In genomic region chr17:82317394-82318168, GRCh38 we compare ENCODE assay signal across 1 cellular context.
A peak's percentile ranks its signal among the peaks of the same experiment; 100 is the strongest.
TF ChIP-seq lines count a peak whose summit lies in the region.

Gene CD7, minus strand, starts transcription at chr17:82317608. Its CDS starts 113 bp downstream, at chr17:82317495.

TF ChIP-seq in HepG2, 621 proteins besides CTCF, POLR2A, EP300 and RAD21 (continued from another document and continues in another):
- TF ChIP-seq, protein P1, sequence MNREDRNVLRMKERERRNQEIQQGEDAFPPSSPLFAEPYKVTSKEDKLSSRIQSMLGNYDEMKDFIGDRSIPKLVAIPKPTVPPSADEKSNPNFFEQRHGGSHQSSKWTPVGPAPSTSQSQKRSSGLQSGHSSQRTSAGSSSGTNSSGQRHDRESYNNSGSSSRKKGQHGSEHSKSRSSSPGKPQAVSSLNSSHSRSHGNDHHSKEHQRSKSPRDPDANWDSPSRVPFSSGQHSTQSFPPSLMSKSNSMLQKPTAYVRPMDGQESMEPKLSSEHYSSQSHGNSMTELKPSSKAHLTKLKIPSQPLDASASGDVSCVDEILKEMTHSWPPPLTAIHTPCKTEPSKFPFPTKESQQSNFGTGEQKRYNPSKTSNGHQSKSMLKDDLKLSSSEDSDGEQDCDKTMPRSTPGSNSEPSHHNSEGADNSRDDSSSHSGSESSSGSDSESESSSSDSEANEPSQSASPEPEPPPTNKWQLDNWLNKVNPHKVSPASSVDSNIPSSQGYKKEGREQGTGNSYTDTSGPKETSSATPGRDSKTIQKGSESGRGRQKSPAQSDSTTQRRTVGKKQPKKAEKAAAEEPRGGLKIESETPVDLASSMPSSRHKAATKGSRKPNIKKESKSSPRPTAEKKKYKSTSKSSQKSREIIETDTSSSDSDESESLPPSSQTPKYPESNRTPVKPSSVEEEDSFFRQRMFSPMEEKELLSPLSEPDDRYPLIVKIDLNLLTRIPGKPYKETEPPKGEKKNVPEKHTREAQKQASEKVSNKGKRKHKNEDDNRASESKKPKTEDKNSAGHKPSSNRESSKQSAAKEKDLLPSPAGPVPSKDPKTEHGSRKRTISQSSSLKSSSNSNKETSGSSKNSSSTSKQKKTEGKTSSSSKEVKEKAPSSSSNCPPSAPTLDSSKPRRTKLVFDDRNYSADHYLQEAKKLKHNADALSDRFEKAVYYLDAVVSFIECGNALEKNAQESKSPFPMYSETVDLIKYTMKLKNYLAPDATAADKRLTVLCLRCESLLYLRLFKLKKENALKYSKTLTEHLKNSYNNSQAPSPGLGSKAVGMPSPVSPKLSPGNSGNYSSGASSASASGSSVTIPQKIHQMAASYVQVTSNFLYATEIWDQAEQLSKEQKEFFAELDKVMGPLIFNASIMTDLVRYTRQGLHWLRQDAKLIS (CRISPR knock-in tag; IDR thresholded peaks at IDR 0.05): no peak
- TF ChIP-seq ZMYM4 (CRISPR knock-in tag; IDR thresholded peaks at IDR 0.05) (peak; percentile 71), ZNF766 (CRISPR knock-in tag; IDR thresholded peaks at IDR 0.05; ENCODE audit: borderline replicate concordance) (no peak), DNMT3B (CRISPR knock-in tag; conservative IDR thresholded peaks at IDR 0.05) (no peak), RAD51 (IDR thresholded peaks at IDR 0.05; ENCODE audit: borderline replicate concordance) (no peak), FOXO4 (CRISPR knock-in tag; conservative IDR thresholded peaks at IDR 0.05) (no peak; the same call in 1 of the 2 replicates), SALL1 (CRISPR knock-in tag; IDR thresholded peaks at IDR 0.05) (peak; percentile 58), ZNF282 (IDR thresholded peaks at IDR 0.05; ENCODE audit: partially characterized antibody) (no peak), ZSCAN20 (CRISPR knock-in tag; IDR thresholded peaks at IDR 0.05; ENCODE audit: borderline replicate concordance) (no peak), ZEB1 (IDR thresholded peaks at IDR 0.05; ENCODE audit: insufficient replicate concordance, low read depth) (no peak), ZNF101 (CRISPR knock-in tag; IDR thresholded peaks at IDR 0.05; ENCODE audit: borderline replicate concordance, low read depth) (no peak), PPARG (CRISPR knock-in tag; conservative IDR thresholded peaks at IDR 0.05) (peak; percentile 50), SMAD1 (CRISPR knock-in tag; IDR thresholded peaks at IDR 0.05; ENCODE audit: borderline replicate concordance, low read depth) (no peak; the same call in 1 of the 2 replicates), MATR3 (CRISPR knock-in tag; IDR thresholded peaks at IDR 0.05) (no peak), LCORL (IDR thresholded peaks at IDR 0.05) (no peak), LCORL (CRISPR knock-in tag; IDR thresholded peaks at IDR 0.05) (peak; percentile 76; the same call in 1 of the 2 replicates), NKX3-1 (CRISPR knock-in tag; IDR thresholded peaks at IDR 0.05) (peak; percentile 30; the same call in 1 of the 2 replicates), GZF1 (CRISPR knock-in tag; IDR thresholded peaks at IDR 0.05) (peak; percentile 39; the same call in 1 of the 2 replicates), HNRNPH1 (optimal IDR thresholded peaks at IDR 0.05; ENCODE audit: low read depth, low read length) (no peak), MAFF (IDR thresholded peaks at IDR 0.05; ENCODE audit: low read depth, low read length) (no peak), SCMH1 (CRISPR knock-in tag; IDR thresholded peaks at IDR 0.05; ENCODE audit: borderline replicate concordance) (no peak), ZNF768 (CRISPR knock-in tag; IDR thresholded peaks at IDR 0.05) (peak; percentile 76; the same call in 1 of the 2 replicates), ZNF205 (CRISPR knock-in tag; IDR thresholded peaks at IDR 0.05) (0 out of 2 replicates have a peak, but pooled peaks have one; percentile 7), ZSCAN21 (CRISPR knock-in tag; IDR thresholded peaks at IDR 0.05; ENCODE audit: borderline replicate concordance) (peak; percentile 41; the same call in 1 of the 2 replicates), KMT2B (CRISPR knock-in tag; IDR thresholded peaks at IDR 0.05) (no peak), SYNCRIP (IDR thresholded peaks at IDR 0.05; ENCODE audit: insufficient read depth, low read depth, low read length) (no peak), SSRP1 (CRISPR knock-in tag; IDR thresholded peaks at IDR 0.05) (no peak), ZFP62 (CRISPR knock-in tag; IDR thresholded peaks at IDR 0.05) (no peak), REXO4 (CRISPR knock-in tag; IDR thresholded peaks at IDR 0.05; ENCODE audit: borderline replicate concordance) (no peak), JARID2 (CRISPR knock-in tag; IDR thresholded peaks at IDR 0.05; ENCODE audit: insufficient replicate concordance) (no peak), HOXD1 (CRISPR knock-in tag; IDR thresholded peaks at IDR 0.05) (0 out of 2 replicates have a peak, but pooled peaks have one; percentile 32), FOXA3 (CRISPR knock-in tag; IDR thresholded peaks at IDR 0.05) (no peak), NFYC (CRISPR knock-in tag; IDR thresholded peaks at IDR 0.05) (no peak), HCFC1 (IDR thresholded peaks at IDR 0.05; ENCODE audit: low read depth, low read length) (no peak), CREB1 (IDR thresholded peaks at IDR 0.05) (no peak), CREB1 (CRISPR knock-in tag; IDR thresholded peaks at IDR 0.05) (no peak), GATAD1 (CRISPR knock-in tag; IDR thresholded peaks at IDR 0.05) (no peak), ZBTB3 (CRISPR knock-in tag; IDR thresholded peaks at IDR 0.05; ENCODE audit: borderline replicate concordance, low read depth) (no peak), PATZ1 (CRISPR knock-in tag; IDR thresholded peaks at IDR 0.05) (peak; percentile 97), FOXC1 (CRISPR knock-in tag; IDR thresholded peaks at IDR 0.05; ENCODE audit: borderline replicate concordance) (no peak; the same call in 1 of the 2 replicates), TCF7 (IDR thresholded peaks at IDR 0.05; ENCODE audit: low read depth) (no peak), NFIC (IDR thresholded peaks at IDR 0.05; ENCODE audit: low read length) (no peak), GABPA (IDR thresholded peaks at IDR 0.05; ENCODE audit: low read depth, low read length) (no peak), GABPA (CRISPR knock-in tag; IDR thresholded peaks at IDR 0.05; ENCODE audit: low read depth) (no peak), ZNF382 (CRISPR knock-in tag; IDR thresholded peaks at IDR 0.05; ENCODE audit: borderline replicate concordance) (no peak), ZNF530 (CRISPR knock-in tag; IDR thresholded peaks at IDR 0.05; ENCODE audit: low read depth) (no peak), RFXAP (CRISPR knock-in tag; IDR thresholded peaks at IDR 0.05; ENCODE audit: borderline replicate concordance) (peak; percentile 35; the same call in 1 of the 2 replicates)
- TF ChIP-seq, protein P2, sequence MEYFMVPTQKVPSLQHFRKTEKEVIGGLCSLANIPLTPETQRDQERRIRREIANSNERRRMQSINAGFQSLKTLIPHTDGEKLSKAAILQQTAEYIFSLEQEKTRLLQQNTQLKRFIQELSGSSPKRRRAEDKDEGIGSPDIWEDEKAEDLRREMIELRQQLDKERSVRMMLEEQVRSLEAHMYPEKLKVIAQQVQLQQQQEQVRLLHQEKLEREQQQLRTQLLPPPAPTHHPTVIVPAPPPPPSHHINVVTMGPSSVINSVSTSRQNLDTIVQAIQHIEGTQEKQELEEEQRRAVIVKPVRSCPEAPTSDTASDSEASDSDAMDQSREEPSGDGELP (IDR thresholded peaks at IDR 0.05; ENCODE audit: borderline replicate concordance, low read depth): peak; percentile 86; the same call in 1 of the 2 replicates
- TF ChIP-seq, protein P3, sequence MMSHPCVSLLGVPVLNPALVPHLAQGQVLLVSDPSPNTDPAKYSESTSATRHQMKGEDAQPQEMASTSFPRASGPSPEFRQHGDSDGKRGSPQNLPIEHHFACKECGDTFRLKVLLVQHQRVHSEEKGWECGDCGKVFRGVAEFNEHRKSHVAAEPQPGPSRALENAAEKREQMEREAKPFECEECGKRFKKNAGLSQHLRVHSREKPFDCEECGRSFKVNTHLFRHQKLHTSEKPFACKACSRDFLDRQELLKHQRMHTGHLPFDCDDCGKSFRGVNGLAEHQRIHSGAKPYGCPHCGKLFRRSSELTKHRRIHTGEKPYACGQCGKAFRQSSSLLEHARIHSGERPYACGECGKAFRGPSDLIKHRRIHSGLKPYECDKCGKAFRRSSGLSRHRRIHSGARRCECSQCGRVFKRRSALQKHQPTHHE (CRISPR knock-in tag; IDR thresholded peaks at IDR 0.05; ENCODE audit: borderline replicate concordance): peak; percentile 91; the same call in 1 of the 2 replicates
- TF ChIP-seq, protein P4, sequence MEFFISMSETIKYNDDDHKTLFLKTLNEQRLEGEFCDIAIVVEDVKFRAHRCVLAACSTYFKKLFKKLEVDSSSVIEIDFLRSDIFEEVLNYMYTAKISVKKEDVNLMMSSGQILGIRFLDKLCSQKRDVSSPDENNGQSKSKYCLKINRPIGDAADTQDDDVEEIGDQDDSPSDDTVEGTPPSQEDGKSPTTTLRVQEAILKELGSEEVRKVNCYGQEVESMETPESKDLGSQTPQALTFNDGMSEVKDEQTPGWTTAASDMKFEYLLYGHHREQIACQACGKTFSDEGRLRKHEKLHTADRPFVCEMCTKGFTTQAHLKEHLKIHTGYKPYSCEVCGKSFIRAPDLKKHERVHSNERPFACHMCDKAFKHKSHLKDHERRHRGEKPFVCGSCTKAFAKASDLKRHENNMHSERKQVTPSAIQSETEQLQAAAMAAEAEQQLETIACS (CRISPR knock-in tag; IDR thresholded peaks at IDR 0.05): no peak
- TF ChIP-seq, protein P5, sequence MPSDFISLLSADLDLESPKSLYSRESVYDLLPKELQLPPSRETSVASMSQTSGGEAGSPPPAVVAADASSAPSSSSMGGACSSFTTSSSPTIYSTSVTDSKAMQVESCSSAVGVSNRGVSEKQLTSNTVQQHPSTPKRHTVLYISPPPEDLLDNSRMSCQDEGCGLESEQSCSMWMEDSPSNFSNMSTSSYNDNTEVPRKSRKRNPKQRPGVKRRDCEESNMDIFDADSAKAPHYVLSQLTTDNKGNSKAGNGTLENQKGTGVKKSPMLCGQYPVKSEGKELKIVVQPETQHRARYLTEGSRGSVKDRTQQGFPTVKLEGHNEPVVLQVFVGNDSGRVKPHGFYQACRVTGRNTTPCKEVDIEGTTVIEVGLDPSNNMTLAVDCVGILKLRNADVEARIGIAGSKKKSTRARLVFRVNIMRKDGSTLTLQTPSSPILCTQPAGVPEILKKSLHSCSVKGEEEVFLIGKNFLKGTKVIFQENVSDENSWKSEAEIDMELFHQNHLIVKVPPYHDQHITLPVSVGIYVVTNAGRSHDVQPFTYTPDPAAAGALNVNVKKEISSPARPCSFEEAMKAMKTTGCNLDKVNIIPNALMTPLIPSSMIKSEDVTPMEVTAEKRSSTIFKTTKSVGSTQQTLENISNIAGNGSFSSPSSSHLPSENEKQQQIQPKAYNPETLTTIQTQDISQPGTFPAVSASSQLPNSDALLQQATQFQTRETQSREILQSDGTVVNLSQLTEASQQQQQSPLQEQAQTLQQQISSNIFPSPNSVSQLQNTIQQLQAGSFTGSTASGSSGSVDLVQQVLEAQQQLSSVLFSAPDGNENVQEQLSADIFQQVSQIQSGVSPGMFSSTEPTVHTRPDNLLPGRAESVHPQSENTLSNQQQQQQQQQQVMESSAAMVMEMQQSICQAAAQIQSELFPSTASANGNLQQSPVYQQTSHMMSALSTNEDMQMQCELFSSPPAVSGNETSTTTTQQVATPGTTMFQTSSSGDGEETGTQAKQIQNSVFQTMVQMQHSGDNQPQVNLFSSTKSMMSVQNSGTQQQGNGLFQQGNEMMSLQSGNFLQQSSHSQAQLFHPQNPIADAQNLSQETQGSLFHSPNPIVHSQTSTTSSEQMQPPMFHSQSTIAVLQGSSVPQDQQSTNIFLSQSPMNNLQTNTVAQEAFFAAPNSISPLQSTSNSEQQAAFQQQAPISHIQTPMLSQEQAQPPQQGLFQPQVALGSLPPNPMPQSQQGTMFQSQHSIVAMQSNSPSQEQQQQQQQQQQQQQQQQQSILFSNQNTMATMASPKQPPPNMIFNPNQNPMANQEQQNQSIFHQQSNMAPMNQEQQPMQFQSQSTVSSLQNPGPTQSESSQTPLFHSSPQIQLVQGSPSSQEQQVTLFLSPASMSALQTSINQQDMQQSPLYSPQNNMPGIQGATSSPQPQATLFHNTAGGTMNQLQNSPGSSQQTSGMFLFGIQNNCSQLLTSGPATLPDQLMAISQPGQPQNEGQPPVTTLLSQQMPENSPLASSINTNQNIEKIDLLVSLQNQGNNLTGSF (CRISPR knock-in tag; IDR thresholded peaks at IDR 0.05): peak; percentile 40; the same call in 1 of the 2 replicates
- TF ChIP-seq, protein P6, sequence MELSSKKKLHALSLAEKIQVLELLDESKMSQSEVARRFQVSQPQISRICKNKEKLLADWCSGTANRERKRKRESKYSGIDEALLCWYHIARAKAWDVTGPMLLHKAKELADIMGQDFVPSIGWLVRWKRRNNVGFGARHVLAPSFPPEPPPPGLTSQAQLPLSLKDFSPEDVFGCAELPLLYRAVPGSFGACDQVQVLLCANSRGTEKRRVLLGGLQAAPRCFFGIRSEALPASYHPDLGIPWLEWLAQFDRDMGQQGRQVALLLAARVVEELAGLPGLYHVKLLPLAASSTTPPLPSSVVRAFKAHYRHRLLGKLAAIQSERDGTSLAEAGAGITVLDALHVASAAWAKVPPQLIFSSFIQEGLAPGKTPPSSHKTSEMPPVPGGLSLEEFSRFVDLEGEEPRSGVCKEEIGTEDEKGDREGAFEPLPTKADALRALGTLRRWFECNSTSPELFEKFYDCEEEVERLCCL (CRISPR knock-in tag; IDR thresholded peaks at IDR 0.05; ENCODE audit: borderline replicate concordance): peak; percentile 86; the same call in 1 of the 2 replicates
